ENCODE assay signal across 17 cellular contexts in the genomic region with DNA sequence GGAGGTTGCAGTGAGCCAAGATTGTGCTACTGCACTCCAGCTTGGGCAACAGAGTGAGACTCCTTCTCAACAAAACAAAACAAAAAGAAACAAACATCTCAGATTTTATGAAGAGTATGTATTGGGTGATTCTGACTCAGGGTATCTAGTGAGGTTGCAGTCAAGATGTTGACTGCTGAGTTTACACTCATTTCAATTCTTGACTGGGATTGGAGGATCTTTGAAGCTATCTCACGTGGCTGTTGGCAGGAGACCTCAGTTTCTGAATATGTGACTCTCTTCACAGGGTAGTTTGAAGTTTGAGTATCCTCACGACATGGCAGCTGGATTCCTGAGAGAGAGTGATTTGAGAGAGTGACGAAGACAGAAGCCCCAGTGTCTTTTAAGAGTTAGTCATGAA. TPM values are rescaled to one million over a fixed set of nuclear protein-coding genes. Genes with fewer than 3 reads are reported as not detected.
DNase-seq lines count a peak whose midpoint lies in the region; ATAC-seq and TF ChIP-seq lines count a peak whose summit lies in the region.
"Had no signal": no experiment of that assay in that cellular context is flagged by ENCODE, and none has a peak within 500 bp of the region (broad histone marks: within the 10 kb centered on the region; RNA-seq: fewer than 3 reads in every experiment).

No MANE protein-coding gene starts in this region.

- CTCF ChIA-PET in activated CD4-positive, alpha-beta T cell treated with anti-CD3 and anti-CD28 coated beads for 36 hours (lab: Charles Lee): no interaction called here

- DNase-seq in activated CD4-positive, alpha-beta T cell treated with anti-CD3 and anti-CD28 coated beads for 36 hours: no peak
- DNase-seq in activated CD4-positive, alpha-beta T cell treated with anti-CD3 and anti-CD28 coated beads for 1 hour: no peak
- DNase-seq in RPMI7951 (ENCODE audit: low read depth) (peak; percentile 26), endothelial cell (ENCODE audit: low spot score) (no peak), brain microvascular endothelial cell (no peak)
- DNase-seq: AML-193; Caco-2; Calu3; CD4-positive, alpha-beta T cell; CD8-positive, alpha-beta T cell; DMS79 treated with DMSO at 0.1 percent for 48 hours; GF-D8 had no signal

- no peaks in the 10 kb centered on the region for H3K4me1 Mint-ChIP-seq in activated CD4-positive, alpha-beta T cell treated with anti-CD3 and anti-CD28 coated beads for 36 hours
- H3K4me1 Mint-ChIP-seq in endothelial cell (ENCODE audit: unreplicated experiment): no peaks in the 10 kb centered on the region
- H3K4me1 Mint-ChIP-seq: B cell had no signal

- in situ Hi-C loops in brain microvascular endothelial cell (cut with HindIII; ENCODE audit: low pct_ligation_motif_present, low sequenced_read_pairs): no loop called here

- no peak overlapping the region for H3K4me3 ChIP-seq in brain microvascular endothelial cell (ENCODE audit: low read depth, low read length)
- H3K4me3 ChIP-seq: A549; BLaER1 treated with 17β-estradiol and CSF1 and Interleukin-3, amounts not matched to agents 10 nM and 100 nM had no signal

- H3K27me3 ChIP-seq in brain microvascular endothelial cell (replicated peaks): no peaks in the 10 kb centered on the region
- H3K27me3 ChIP-seq: BLaER1 treated with 17β-estradiol and CSF1 and Interleukin-3, amounts not matched to agents 10 nM and 100 nM had no signal

- H3K4me3 Mint-ChIP-seq in activated CD4-positive, alpha-beta T cell treated with anti-CD3 and anti-CD28 coated beads for 36 hours: no peak overlapping the region
- peak overlapping the region; percentile 31 for H3K4me3 Mint-ChIP-seq in endothelial cell (ENCODE audit: unreplicated experiment)
- H3K4me3 Mint-ChIP-seq: B cell; CD4-positive, alpha-beta T cell; CD8-positive, alpha-beta T cell had no signal

- TF ChIP-seq CTCF in endothelial cell (IDR thresholded peaks at IDR 0.05; ENCODE audit: unreplicated experiment) (no peak), brain microvascular endothelial cell (IDR thresholded peaks at IDR 0.05; ENCODE audit: low read depth, low read length, missing control alignments) (no peak)

- peaks cover 3% of the 10 kb centered on the region for H3K36me3 ChIP-seq in brain microvascular endothelial cell (replicated peaks)

- peak; percentile 69 for ATAC-seq in activated CD4-positive, alpha-beta T cell treated with anti-CD3 and anti-CD28 coated beads for 36 hours
- ATAC-seq: A549; CD8-positive, alpha-beta T cell had no signal

- no peaks in the 10 kb centered on the region for H3K9me3 Mint-ChIP-seq in activated CD4-positive, alpha-beta T cell treated with anti-CD3 and anti-CD28 coated beads for 36 hours (ENCODE audit: low read depth)
- no peaks in the 10 kb centered on the region for H3K9me3 Mint-ChIP-seq in endothelial cell (ENCODE audit: unreplicated experiment)
- H3K9me3 Mint-ChIP-seq: CD4-positive, alpha-beta T cell; CD8-positive, alpha-beta T cell had no signal

- H3K27me3 Mint-ChIP-seq in activated CD4-positive, alpha-beta T cell treated with anti-CD3 and anti-CD28 coated beads for 36 hours: no peaks in the 10 kb centered on the region
- peaks cover 2% of the 10 kb centered on the region for H3K27me3 Mint-ChIP-seq in endothelial cell (ENCODE audit: unreplicated experiment)
- H3K27me3 Mint-ChIP-seq: B cell; CD4-positive, alpha-beta T cell had no signal

- peaks cover 15% of the 10 kb centered on the region for H3K36me3 Mint-ChIP-seq in activated CD4-positive, alpha-beta T cell treated with anti-CD3 and anti-CD28 coated beads for 36 hours (ENCODE audit: low read depth)
- H3K36me3 Mint-ChIP-seq in endothelial cell (ENCODE audit: low read depth, unreplicated experiment): peaks cover 12% of the 10 kb centered on the region

- no peak overlapping the region for H3K27ac ChIP-seq in brain microvascular endothelial cell
- H3K27ac ChIP-seq: 22Rv1; A549; BLaER1 treated with 17β-estradiol and CSF1 and Interleukin-3, amounts not matched to agents 10 nM and 100 nM; C4-2B had no signal

- intact Hi-C loops in activated CD4-positive, alpha-beta T cell treated with anti-CD3 and anti-CD28 coated beads for 36 hours (cut with DNase I, micrococcal nuclease): no loop called here

- POLR2A ChIA-PET in activated CD4-positive, alpha-beta T cell treated with anti-CD3 and anti-CD28 coated beads for 36 hours (lab: Charles Lee): no interaction called here

- H3K27ac Mint-ChIP-seq in activated CD4-positive, alpha-beta T cell treated with anti-CD3 and anti-CD28 coated beads for 36 hours: no peak overlapping the region
- no peak overlapping the region for H3K27ac Mint-ChIP-seq in endothelial cell (ENCODE audit: unreplicated experiment)
- H3K27ac Mint-ChIP-seq: B cell; CD4-positive, alpha-beta T cell; CD8-positive, alpha-beta T cell had no signal

RNA-seq across cellular contexts. Expression of gene ERC1, which starts 29.4 kb away (rescaled TPM):
- total RNA-seq in activated CD4-positive, alpha-beta T cell treated with anti-CD3 and anti-CD28 coated beads for 36 hours: 10 to 100 TPM; 24.7 to 31.9 TPM
- 9.7 and 11.7 TPM in 2 replicates for total RNA-seq in RPMI7951 (2014; rRNA removed; shearing (Covaris generic))
- 57.9 TPM for total RNA-seq in endothelial cell (ENCODE audit: unreplicated experiment)
